In the genomic region with DNA sequence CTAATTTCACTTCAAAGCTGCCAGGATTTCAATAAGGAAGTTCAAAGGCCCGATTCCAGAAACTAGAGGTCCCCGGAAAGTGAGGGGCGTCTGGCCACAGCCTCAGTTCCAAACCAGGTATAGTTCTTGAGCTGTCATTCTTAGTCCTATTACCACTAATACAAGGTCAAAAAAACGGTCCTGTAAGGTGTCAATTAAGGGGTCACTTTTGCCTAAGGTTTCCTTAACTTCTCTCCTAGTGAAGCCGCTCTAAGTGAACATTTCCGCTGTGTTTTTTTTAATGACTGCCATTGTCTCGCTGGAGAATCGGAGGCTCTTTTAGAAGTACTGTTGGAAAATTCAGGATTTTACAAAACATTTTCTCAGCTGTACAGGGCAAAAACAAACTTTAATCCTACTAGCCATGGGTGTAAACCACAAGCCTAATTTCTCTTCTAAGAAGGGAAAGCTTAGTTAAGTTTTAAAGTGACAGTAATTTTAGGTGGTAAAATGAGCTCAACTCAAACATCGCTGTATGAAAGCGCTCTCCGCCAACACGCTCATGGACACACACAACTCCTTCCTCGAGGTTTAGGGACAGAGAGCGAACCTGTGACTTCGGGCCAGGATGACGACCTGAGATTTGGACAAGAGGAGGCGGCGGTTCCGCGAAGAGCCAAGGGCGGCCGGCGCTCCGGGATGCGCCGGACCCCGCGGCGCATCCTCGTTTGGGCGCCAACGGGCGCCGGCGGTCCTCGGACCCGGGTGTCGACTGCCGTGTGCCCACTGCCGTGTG, we compare ENCODE assay signal across 8 cellular contexts.
DNase-seq lines count a peak whose midpoint lies in the region; ATAC-seq lines count a peak whose summit lies in the region.

No MANE protein-coding gene starts in this region.

- ATAC-seq in activated CD4-positive, alpha-beta T cell treated with anti-CD3 and anti-CD28 coated beads for 36 hours, result peak; percentile 32
- ATAC-seq in HG03025 (IDR thresholded peaks at IDR 0.05; ENCODE audit: low FRiP score, unreplicated experiment) (peak; percentile 23), GM18519 (IDR thresholded peaks at IDR 0.05; ENCODE audit: low FRiP score, unreplicated experiment) (no peak)

- POLR2A ChIA-PET in activated CD4-positive, alpha-beta T cell treated with anti-CD3 and anti-CD28 coated beads for 36 hours (lab: Charles Lee), result interaction anchor here (0.6 to 1.0 kb wide), 2 partner anchors 9 to 18 kb away, joined by 4 to 5 read pairs; no protein-coding TSS in a partner anchor

- peak; percentile 29 for DNase-seq in activated CD4-positive, alpha-beta T cell treated with anti-CD3 and anti-CD28 coated beads for 36 hours
- no peak for DNase-seq in activated CD4-positive, alpha-beta T cell treated with anti-CD3 and anti-CD28 coated beads, Interleukin-2, amount 50 U/mL, for 1 hour
- DNase-seq in activated naive CD4-positive, alpha-beta T cell treated with anti-CD3 and anti-CD28 coated beads, Interleukin-2, amount 10 ng/mL, durations not matched to agents 7 days and 5 days, result peak; percentile 23
- DNase-seq in stimulated activated CD4-positive, alpha-beta T cell treated with anti-CD3 and anti-CD28 coated beads, Interleukin-4, amount 100 ng/mL, for 1 hour, result peak; percentile 17
- no peak for DNase-seq in NOMO-1 treated with DMSO at 0.1 percent for 48 hours (lab: John Stamatoyannopoulos, UW; ENCODE audit: unreplicated experiment)

- H3K27ac ChIP-seq in iPS-18a (ENCODE audit: low read length), result no peak overlapping the region

- peaks cover 30% of the 10 kb centered on the region for H3K27me3 Mint-ChIP-seq in activated CD4-positive, alpha-beta T cell treated with anti-CD3 and anti-CD28 coated beads for 36 hours
- peaks cover 28% of the 10 kb centered on the region for H3K27me3 Mint-ChIP-seq in activated naive CD4-positive, alpha-beta T cell treated with anti-CD3 and anti-CD28 coated beads, Interleukin-2, amount 10 ng/mL, durations not matched to agents 7 days and 5 days

- H3K27ac Mint-ChIP-seq in activated CD4-positive, alpha-beta T cell treated with anti-CD3 and anti-CD28 coated beads for 36 hours, result peak overlapping the region; percentile 80
- no peak overlapping the region for H3K27ac Mint-ChIP-seq in activated naive CD4-positive, alpha-beta T cell treated with anti-CD3 and anti-CD28 coated beads, Interleukin-2, amount 10 ng/mL, durations not matched to agents 7 days and 5 days

- intact Hi-C loops in activated CD4-positive, alpha-beta T cell treated with anti-CD3 and anti-CD28 coated beads for 36 hours (cut with DNase I, micrococcal nuclease), result loop anchor here (1.0 to 10.0 kb wide), 5 partner anchors 18 to 234 kb away; no protein-coding TSS in a partner anchor

- no peaks in the 10 kb centered on the region for H3K9me3 ChIP-seq in iPS-18a (ENCODE audit: control insufficient read depth, low read depth, low read length)

- no peaks in the 10 kb centered on the region for H3K9me3 Mint-ChIP-seq in activated CD4-positive, alpha-beta T cell treated with anti-CD3 and anti-CD28 coated beads for 36 hours (ENCODE audit: low read depth)
- H3K9me3 Mint-ChIP-seq in activated naive CD4-positive, alpha-beta T cell treated with anti-CD3 and anti-CD28 coated beads, Interleukin-2, amount 10 ng/mL, durations not matched to agents 7 days and 5 days, result no peaks in the 10 kb centered on the region

- peak overlapping the region; percentile 86 for H3K4me3 Mint-ChIP-seq in activated CD4-positive, alpha-beta T cell treated with anti-CD3 and anti-CD28 coated beads for 36 hours
- peak overlapping the region; percentile 94 for H3K4me3 Mint-ChIP-seq in activated naive CD4-positive, alpha-beta T cell treated with anti-CD3 and anti-CD28 coated beads, Interleukin-2, amount 10 ng/mL, durations not matched to agents 7 days and 5 days

- H3K4me1 ChIP-seq in iPS-18a (ENCODE audit: control insufficient read depth, low read depth, low read length), result peaks cover 13% of the 10 kb centered on the region

- H3K4me3 ChIP-seq in iPS-18a (ENCODE audit: low read length), result peak overlapping the region; percentile 80

- CTCF ChIA-PET in activated CD4-positive, alpha-beta T cell treated with anti-CD3 and anti-CD28 coated beads for 36 hours (lab: Charles Lee), result interaction anchor here (0.6 to 2.0 kb wide), 8 partner anchors 10 to 167 kb away, joined by 3 to 15 read pairs (median 4); no protein-coding TSS in a partner anchor
- CTCF ChIA-PET in activated naive CD4-positive, alpha-beta T cell treated with anti-CD3 and anti-CD28 coated beads, Interleukin-2, amount 10 ng/mL, durations not matched to agents 7 days and 5 days (lab: Charles Lee), result interaction anchor here (0.6 to 1.9 kb wide), 6 partner anchors 10 to 232 kb away, joined by 3 to 7 read pairs (median 4); no protein-coding TSS in a partner anchor

- H3K36me3 ChIP-seq in iPS-18a (ENCODE audit: control insufficient read depth, low read depth, low read length), result no peaks in the 10 kb centered on the region

- H3K36me3 Mint-ChIP-seq in activated CD4-positive, alpha-beta T cell treated with anti-CD3 and anti-CD28 coated beads for 36 hours (ENCODE audit: low read depth), result no peaks in the 10 kb centered on the region
- H3K36me3 Mint-ChIP-seq in activated naive CD4-positive, alpha-beta T cell treated with anti-CD3 and anti-CD28 coated beads, Interleukin-2, amount 10 ng/mL, durations not matched to agents 7 days and 5 days, result peaks cover 1% of the 10 kb centered on the region

- peaks cover 27% of the 10 kb centered on the region for H3K4me1 Mint-ChIP-seq in activated CD4-positive, alpha-beta T cell treated with anti-CD3 and anti-CD28 coated beads for 36 hours
- peaks cover 20% of the 10 kb centered on the region for H3K4me1 Mint-ChIP-seq in activated naive CD4-positive, alpha-beta T cell treated with anti-CD3 and anti-CD28 coated beads, Interleukin-2, amount 10 ng/mL, durations not matched to agents 7 days and 5 days

- H3K27me3 ChIP-seq in iPS-18a (ENCODE audit: control insufficient read depth, insufficient read depth, low read length), result peaks cover 36% of the 10 kb centered on the region

- peak overlapping the region; percentile 11 for H3K9ac ChIP-seq in iPS-18a (ENCODE audit: low read length)

Comparison
In these comparisons a context has a peak if more than half of its experiments do, and no peak if none do; other contexts are left out.
1. DNase-seq: peak in activated CD4-positive, alpha-beta T cell treated with anti-CD3 and anti-CD28 coated beads for 36 hours (single experiment), activated naive CD4-positive, alpha-beta T cell treated with anti-CD3 and anti-CD28 coated beads, Interleukin-2, amount 10 ng/mL, durations not matched to agents 7 days and 5 days (single experiment) and stimulated activated CD4-positive, alpha-beta T cell treated with anti-CD3 and anti-CD28 coated beads, Interleukin-4, amount 100 ng/mL, for 1 hour (single experiment); none in activated CD4-positive, alpha-beta T cell treated with anti-CD3 and anti-CD28 coated beads, Interleukin-2, amount 50 U/mL, for 1 hour (single experiment) and NOMO-1 treated with DMSO at 0.1 percent for 48 hours (single experiment).